8 cellular contexts compared by ENCODE assay signal in genomic region chr22:31969789-31970489, GRCh38. TPM values are rescaled to one million over a fixed set of nuclear protein-coding genes. Genes with fewer than 3 reads are reported as not detected.
DNase-seq lines count a peak whose midpoint lies in the region; ATAC-seq, FAIRE-seq and TF ChIP-seq lines count a peak whose summit lies in the region.

No MANE protein-coding gene starts in this region.

- FAIRE-seq in HepG2 (lab: Jason Lieb, UNC), result peak; percentile 60

- no TSS peak for BruUV-seq in HepG2 (replicated peaks; lab: Mats Ljungman, UMichigan)

- no peaks in the 10 kb centered on the region for H4K20me1 ChIP-seq in HepG2 (ENCODE audit: insufficient read depth, low read length)

- H3K9me3 Mint-ChIP-seq in activated CD4-positive, alpha-beta T cell treated with anti-CD3 and anti-CD28 coated beads, Interleukin-2, amount 10 ng/mL, durations not matched to agents 24 days and 14 days, result no peaks in the 10 kb centered on the region

- H3K27me3 Mint-ChIP-seq in activated CD4-positive, alpha-beta T cell treated with anti-CD3 and anti-CD28 coated beads, Interleukin-2, amount 10 ng/mL, durations not matched to agents 24 days and 14 days, result no peaks in the 10 kb centered on the region

- intact Hi-C loops in activated CD4-positive, alpha-beta T cell treated with anti-CD3 and anti-CD28 coated beads, Interleukin-2, amount 10 ng/mL, durations not matched to agents 24 days and 14 days (cut with micrococcal nuclease), result loop anchor here (1.0 kb wide), 1 partner anchor 305 kb away; no protein-coding TSS in a partner anchor
- intact Hi-C loops in dorsolateral prefrontal cortex (cut with DNase I), result loop anchor here (2.0 to 10.0 kb wide), 7 partner anchors 98 to 1025 kb away; partner anchors contain the start of gene DEPDC5 (in 1 of the 2)
- intact Hi-C loops in HepG2 (cut with micrococcal nuclease; ENCODE audit: unreplicated experiment), result loop anchor here (5.0 kb wide), 1 partner anchor 303 kb away; no protein-coding TSS in a partner anchor

- in situ Hi-C loops in HepG2 (cut with HindIII; ENCODE audit: extremely low pct_ligation_motif_present, low pct_unique_long_range_greater_than_20kb), result loop anchor here (5.0 to 25.0 kb wide), 3 partner anchors 295 to 408 kb away; no protein-coding TSS in a partner anchor

- peak; percentile 81 for TF ChIP-seq RAD21 in HepG2 (CRISPR knock-in tag; IDR thresholded peaks at IDR 0.05)

- 29% methylated on average over 10 of the region's 19 CpGs for WGBS in HepG2 (ENCODE audit: low lambda C conversion rate)

- H3K4me1 ChIP-seq in HepG2 (ENCODE audit: insufficient read depth, low read length), result peaks cover 29% of the 10 kb centered on the region

- H3K4me3 Mint-ChIP-seq in activated CD4-positive, alpha-beta T cell treated with anti-CD3 and anti-CD28 coated beads, Interleukin-2, amount 10 ng/mL, durations not matched to agents 24 days and 14 days, result peak overlapping the region; percentile 84

- TF ChIP-seq CTCF in dorsolateral prefrontal cortex (IDR thresholded peaks at IDR 0.05 in 54 of 56, conservative IDR thresholded peaks at IDR 0.05 in 2 of 56; ENCODE audit: low read depth in 1 of 56, partially characterized antibody in 56 of 56), result peak in 37 of 56 donors; percentile 22 to 69 (median 47)
- TF ChIP-seq CTCF in HepG2 (CRISPR knock-in tag; IDR thresholded peaks at IDR 0.05), result peak; percentile 91

- no peak overlapping the region for H3K9ac ChIP-seq in HepG2 (ENCODE audit: insufficient read depth, low read depth, low read length)

- CTCF ChIA-PET in HepG2 (lab: Yijun Ruan, JAX; ENCODE audit: low intra/inter-chr PET ratio, low total read pairs), result interaction anchor here (1.1 to 2.4 kb wide), 2 partner anchors 98 to 111 kb away, joined by 3 to 13 read pairs; no protein-coding TSS in a partner anchor

- POLR2A ChIA-PET in HepG2 (lab: Yijun Ruan, JAX), result interaction anchor here (0.7 to 1.1 kb wide), 5 partner anchors 70 to 308 kb away, joined by 3 to 5 read pairs (median 3); partner anchors contain the start of gene PISD

- peak overlapping the region; percentile 47 for H3K27ac Mint-ChIP-seq in activated CD4-positive, alpha-beta T cell treated with anti-CD3 and anti-CD28 coated beads, Interleukin-2, amount 10 ng/mL, durations not matched to agents 24 days and 14 days

- TF ChIP-seq EP300 in HepG2 (IDR thresholded peaks at IDR 0.05; ENCODE audit: low read depth in 2 of 2, low read length in 2 of 2), result no peak
- no peak for TF ChIP-seq EP300 in HepG2 (CRISPR knock-in tag; IDR thresholded peaks at IDR 0.05; ENCODE audit: borderline replicate concordance)

- H3K4me3 ChIP-seq in dorsolateral prefrontal cortex (peak overlapping the region; percentile 41 to 78 (median 60)), HepG2 (replicated peaks in 1 of 3; ENCODE audit: insufficient read depth in 1 of 3, low read depth in 2 of 3, low read length in 3 of 3) (peak overlapping the region; percentile 42 to 74 (median 43); a peak in 5 of 6 replicates)

- TF ChIP-seq POLR2A in HepG2 (IDR thresholded peaks at IDR 0.05; ENCODE audit: insufficient read depth in 1 of 2, low read depth in 2 of 2, low read length in 2 of 2), result no peak

- peak overlapping the region in 27 of 59 donors; percentile 2 to 85 (median 63) for H3K27ac ChIP-seq in dorsolateral prefrontal cortex
- H3K27ac ChIP-seq in HepG2 (ENCODE audit: extremely low read length, insufficient read depth, low read length), result no peak overlapping the region

- no peaks in the 10 kb centered on the region for H3K36me3 ChIP-seq in HepG2 (replicated peaks in 1 of 2; ENCODE audit: control insufficient read depth in 1 of 2, insufficient read depth in 2 of 2, low read length in 2 of 2)

- no peaks in the 10 kb centered on the region for H3K9me3 ChIP-seq in HepG2 (ENCODE audit: low read length)

- DNase-seq in GM03348 (ENCODE audit: low spot score) (peak; percentile 78), NCI-H345 treated with DMSO at 0.1 percent for 48 hours (lab: John Stamatoyannopoulos, UW; ENCODE audit: unreplicated experiment) (peak; percentile 62), dorsolateral prefrontal cortex (peak; percentile 44 to 81 (median 76)), HepG2 (ENCODE audit: low spot score) (peak; percentile 61)
- peak; percentile 83 for DNase-seq in activated CD4-positive, alpha-beta T cell treated with anti-CD3 and anti-CD28 coated beads, Interleukin-2, amount 10 ng/mL, durations not matched to agents 24 days and 14 days
- DNase-seq in stimulated activated CD4-positive, alpha-beta T cell treated with anti-CD3 and anti-CD28 coated beads, Interleukin-4, amount 100 ng/mL, for 24 hours, result peak; percentile 70

- ATAC-seq in HG02970 (IDR thresholded peaks at IDR 0.05; ENCODE audit: low FRiP score, unreplicated experiment) (peak; percentile 42), HepG2 (peak; percentile 84), GM18873 (IDR thresholded peaks at IDR 0.05; ENCODE audit: low FRiP score, unreplicated experiment) (no peak)

- H3K79me2 ChIP-seq in HepG2 (ENCODE audit: insufficient read depth, low read length), result no peaks in the 10 kb centered on the region

- no peak overlapping the region for H2AFZ ChIP-seq in HepG2 (ENCODE audit: low read length)

- H3K27me3 ChIP-seq in dorsolateral prefrontal cortex (no peaks in the 10 kb centered on the region), HepG2 (ENCODE audit: control insufficient read depth in 1 of 2, insufficient read depth in 2 of 2, low read length in 2 of 2) (peaks cover 0 to 9% of the 10 kb centered on the region in 2 experiments; a peak in 3 of 5 replicates)

- H3K4me2 ChIP-seq in HepG2 (ENCODE audit: low read depth, low read length), result peak overlapping the region; percentile 85

- no peaks in the 10 kb centered on the region for H3K36me3 Mint-ChIP-seq in activated CD4-positive, alpha-beta T cell treated with anti-CD3 and anti-CD28 coated beads, Interleukin-2, amount 10 ng/mL, durations not matched to agents 24 days and 14 days (ENCODE audit: low read depth)

- peaks cover 11% of the 10 kb centered on the region for H3K4me1 Mint-ChIP-seq in activated CD4-positive, alpha-beta T cell treated with anti-CD3 and anti-CD28 coated beads, Interleukin-2, amount 10 ng/mL, durations not matched to agents 24 days and 14 days

TF ChIP-seq in HepG2, 621 proteins besides CTCF, POLR2A, EP300 and RAD21 (continues in another document):
- TF ChIP-seq FOXC1 (CRISPR knock-in tag; IDR thresholded peaks at IDR 0.05; ENCODE audit: borderline replicate concordance), result no peak
- no peak for TF ChIP-seq RFX5 (IDR thresholded peaks at IDR 0.05; ENCODE audit: low read depth, low read length)
- 0 out of 2 replicates have a peak, but pooled peaks have one; percentile 25 for TF ChIP-seq TFDP2 (CRISPR knock-in tag; IDR thresholded peaks at IDR 0.05)
- TF ChIP-seq HCFC1 (IDR thresholded peaks at IDR 0.05; ENCODE audit: low read depth, low read length), result no peak
- TF ChIP-seq, protein P1, sequence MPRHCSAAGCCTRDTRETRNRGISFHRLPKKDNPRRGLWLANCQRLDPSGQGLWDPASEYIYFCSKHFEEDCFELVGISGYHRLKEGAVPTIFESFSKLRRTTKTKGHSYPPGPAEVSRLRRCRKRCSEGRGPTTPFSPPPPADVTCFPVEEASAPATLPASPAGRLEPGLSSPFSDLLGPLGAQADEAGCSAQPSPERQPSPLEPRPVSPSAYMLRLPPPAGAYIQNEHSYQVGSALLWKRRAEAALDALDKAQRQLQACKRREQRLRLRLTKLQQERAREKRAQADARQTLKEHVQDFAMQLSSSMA (CRISPR knock-in tag; IDR thresholded peaks at IDR 0.05), result no peak
- TF ChIP-seq, protein P2, sequence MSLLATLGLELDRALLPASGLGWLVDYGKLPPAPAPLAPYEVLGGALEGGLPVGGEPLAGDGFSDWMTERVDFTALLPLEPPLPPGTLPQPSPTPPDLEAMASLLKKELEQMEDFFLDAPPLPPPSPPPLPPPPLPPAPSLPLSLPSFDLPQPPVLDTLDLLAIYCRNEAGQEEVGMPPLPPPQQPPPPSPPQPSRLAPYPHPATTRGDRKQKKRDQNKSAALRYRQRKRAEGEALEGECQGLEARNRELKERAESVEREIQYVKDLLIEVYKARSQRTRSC (CRISPR knock-in tag; IDR thresholded peaks at IDR 0.05; ENCODE audit: low read depth), result no peak

RNA-seq across cellular contexts. Expression of gene YWHAH, which starts 25.6 kb away (rescaled TPM):
- total RNA-seq in activated CD4-positive, alpha-beta T cell treated with anti-CD3 and anti-CD28 coated beads, Interleukin-2, amount 10 ng/mL, durations not matched to agents 24 days and 14 days, result 138 and 141 TPM in 2 replicates
- 1,000 to 10,000 TPM in 48 of 120 experiments, 100 to 1,000 TPM in 72; 191 to 1,478 (median 946) TPM for total RNA-seq in dorsolateral prefrontal cortex
- total RNA-seq in HepG2 (2016; rRNA removed; fragmentation: Illumina TruSeq; extraction: Trizol), result 92.7 and 112 TPM in 2 replicates
- total RNA-seq in HepG2 (2016; cell fraction: cytosol; rRNA removed; fragmentation: Illumina TruSeq; extraction: Trizol; ENCODE audit: low read depth), result 20.0 and 24.6 TPM in 2 replicates
- total RNA-seq in HepG2 (2016; cell fraction: insoluble cytoplasmic fraction; rRNA removed; fragmentation: Illumina TruSeq; extraction: Trizol), result 93.8 and 101 TPM in 2 replicates
- total RNA-seq in HepG2 (2016; cell fraction: membrane; rRNA removed; fragmentation: Illumina TruSeq; extraction: Trizol), result 56.3 and 62.2 TPM in 2 replicates
- total RNA-seq in HepG2 (2016; cell fraction: nucleus; rRNA removed; fragmentation: Illumina TruSeq; extraction: Trizol), result 30.2 and 35.4 TPM in 2 replicates
- 35.6 and 40.9 TPM in 2 replicates for polyA plus RNA-seq in HepG2 (2011; rRNA removed)
- polyA plus RNA-seq in HepG2 (2011; cell fraction: cytosol; rRNA removed), result 38.6 and 45.7 TPM in 2 replicates
- polyA plus RNA-seq in HepG2 (2011; cell fraction: nucleus; rRNA removed), result 17.5 and 20.3 TPM in 2 replicates
- polyA plus RNA-seq in HepG2 (2012), result 78.8 and 95.2 TPM in 2 replicates
- polyA plus RNA-seq in HepG2 (2016; cell fraction: cytosol; fragmentation: Illumina TruSeq; extraction: Trizol; ENCODE audit: low read depth), result 19.0 and 24.6 TPM in 2 replicates
- polyA plus RNA-seq in HepG2 (2016; cell fraction: insoluble cytoplasmic fraction; fragmentation: Illumina TruSeq; extraction: Trizol; ENCODE audit: low read depth), result 117 and 129 TPM in 2 replicates
- 43.9 and 52.9 TPM in 2 replicates for polyA plus RNA-seq in HepG2 (2016; cell fraction: membrane; fragmentation: Illumina TruSeq; extraction: Trizol; ENCODE audit: low read depth)
- polyA plus RNA-seq in HepG2 (2016; cell fraction: nucleus; fragmentation: Illumina TruSeq; extraction: Trizol; ENCODE audit: insufficient read depth, low read depth), result 57.2 and 66.4 TPM in 2 replicates
- 18.0 and 27.7 TPM in 2 replicates for polyA minus RNA-seq in HepG2 (2011; rRNA and poly(A)+ RNA removed; ENCODE audit: low replicate concordance)
- polyA minus RNA-seq in HepG2 (2011; cell fraction: cytosol; rRNA and poly(A)+ RNA removed), result 24.6 and 31.3 TPM in 2 replicates
- polyA minus RNA-seq in HepG2 (2011; cell fraction: nucleus; rRNA and poly(A)+ RNA removed), result 12.7 and 18.4 TPM in 2 replicates
